2 cellular contexts compared by ENCODE assay signal in the genomic region with DNA sequence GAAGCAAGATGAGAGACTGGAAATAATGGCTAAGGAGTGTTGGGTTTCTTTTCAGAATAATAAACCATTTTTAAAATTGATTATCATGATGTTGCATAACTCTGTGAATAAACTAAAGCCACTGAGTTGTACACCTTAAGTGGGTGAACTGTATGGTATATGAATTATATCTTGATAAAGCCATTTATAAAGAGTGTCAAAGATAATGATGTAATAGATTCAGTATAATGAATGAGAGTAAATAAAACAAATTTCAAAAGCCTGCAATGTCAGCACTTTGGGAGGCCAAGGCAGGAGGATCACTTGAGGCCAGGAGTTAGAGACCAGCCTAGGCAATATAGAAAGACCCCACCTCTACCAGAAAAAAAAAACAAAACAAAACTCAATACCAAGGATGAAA.
TF ChIP-seq lines count a peak whose summit lies in the region.

No MANE protein-coding gene starts in this region.

TF ChIP-seq in HEK293, 187 proteins besides CTCF, POLR2A, EP300 and RAD21:
- TF ChIP-seq, protein P1, sequence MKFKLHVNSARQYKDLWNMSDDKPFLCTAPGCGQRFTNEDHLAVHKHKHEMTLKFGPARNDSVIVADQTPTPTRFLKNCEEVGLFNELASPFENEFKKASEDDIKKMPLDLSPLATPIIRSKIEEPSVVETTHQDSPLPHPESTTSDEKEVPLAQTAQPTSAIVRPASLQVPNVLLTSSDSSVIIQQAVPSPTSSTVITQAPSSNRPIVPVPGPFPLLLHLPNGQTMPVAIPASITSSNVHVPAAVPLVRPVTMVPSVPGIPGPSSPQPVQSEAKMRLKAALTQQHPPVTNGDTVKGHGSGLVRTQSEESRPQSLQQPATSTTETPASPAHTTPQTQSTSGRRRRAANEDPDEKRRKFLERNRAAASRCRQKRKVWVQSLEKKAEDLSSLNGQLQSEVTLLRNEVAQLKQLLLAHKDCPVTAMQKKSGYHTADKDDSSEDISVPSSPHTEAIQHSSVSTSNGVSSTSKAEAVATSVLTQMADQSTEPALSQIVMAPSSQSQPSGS (tag by site-specific recombination; IDR thresholded peaks at IDR 0.05; ENCODE audit: low read depth) = 0 out of 2 replicates have a peak, but pooled peaks have one; percentile 29
- no peak for TF ChIP-seq ZNF112 (tag by site-specific recombination; IDR thresholded peaks at IDR 0.05)
TF ChIP-seq in HEK293: peak in this region for 1.

TF ChIP-seq in K562, 482 proteins besides CTCF, POLR2A, EP300 and RAD21:
- TF ChIP-seq CEBPG (CRISPR knock-in tag; IDR thresholded peaks at IDR 0.05) (no peak), CEBPG (tag; conservative IDR thresholded peaks at IDR 0.05 in 1 of 2, IDR thresholded peaks at IDR 0.05 in 1 of 2) (peak; percentile 52 to 57; a peak in 3 of 4 replicates), ZC3H11A (IDR thresholded peaks at IDR 0.05; ENCODE audit: low read depth, low read length) (no peak), ZNF316 (IDR thresholded peaks at IDR 0.05) (peak; percentile 91), MECOM (CRISPR knock-in tag; IDR thresholded peaks at IDR 0.05) (no peak), ZNF444 (CRISPR knock-in tag; IDR thresholded peaks at IDR 0.05) (no peak), C11orf30 (IDR thresholded peaks at IDR 0.05; ENCODE audit: low read depth) (peak; percentile 56), TBP (optimal IDR thresholded peaks at IDR 0.05; ENCODE audit: low read depth, low read length) (no peak), MAFF (IDR thresholded peaks at IDR 0.05; ENCODE audit: low read length) (peak; percentile 55), KDM1A (IDR thresholded peaks at IDR 0.05) (no peak), MYNN (IDR thresholded peaks at IDR 0.05) (no peak), MYNN (CRISPR knock-in tag; IDR thresholded peaks at IDR 0.05) (no peak), ZNF668 (CRISPR knock-in tag; IDR thresholded peaks at IDR 0.05) (peak; percentile 26; the same call in 1 of the 2 replicates), TRIM24 (IDR thresholded peaks at IDR 0.05) (0 out of 4 replicates have a peak, but pooled peaks of 1 of the 2 experiments have one; percentile 11), MAFG (tag; conservative IDR thresholded peaks at IDR 0.05) (peak; percentile 55), GTF2E2 (tag; IDR thresholded peaks at IDR 0.05) (0 out of 2 replicates have a peak, but pooled peaks have one; percentile 8), CEBPB (tag; IDR thresholded peaks at IDR 0.05) (peak; percentile 43; the same call in 1 of the 2 replicates), MAFK (IDR thresholded peaks at IDR 0.05; ENCODE audit: low read length) (peak; percentile 54; the same call in 1 of the 2 replicates)
- TF ChIP-seq, protein P2, sequence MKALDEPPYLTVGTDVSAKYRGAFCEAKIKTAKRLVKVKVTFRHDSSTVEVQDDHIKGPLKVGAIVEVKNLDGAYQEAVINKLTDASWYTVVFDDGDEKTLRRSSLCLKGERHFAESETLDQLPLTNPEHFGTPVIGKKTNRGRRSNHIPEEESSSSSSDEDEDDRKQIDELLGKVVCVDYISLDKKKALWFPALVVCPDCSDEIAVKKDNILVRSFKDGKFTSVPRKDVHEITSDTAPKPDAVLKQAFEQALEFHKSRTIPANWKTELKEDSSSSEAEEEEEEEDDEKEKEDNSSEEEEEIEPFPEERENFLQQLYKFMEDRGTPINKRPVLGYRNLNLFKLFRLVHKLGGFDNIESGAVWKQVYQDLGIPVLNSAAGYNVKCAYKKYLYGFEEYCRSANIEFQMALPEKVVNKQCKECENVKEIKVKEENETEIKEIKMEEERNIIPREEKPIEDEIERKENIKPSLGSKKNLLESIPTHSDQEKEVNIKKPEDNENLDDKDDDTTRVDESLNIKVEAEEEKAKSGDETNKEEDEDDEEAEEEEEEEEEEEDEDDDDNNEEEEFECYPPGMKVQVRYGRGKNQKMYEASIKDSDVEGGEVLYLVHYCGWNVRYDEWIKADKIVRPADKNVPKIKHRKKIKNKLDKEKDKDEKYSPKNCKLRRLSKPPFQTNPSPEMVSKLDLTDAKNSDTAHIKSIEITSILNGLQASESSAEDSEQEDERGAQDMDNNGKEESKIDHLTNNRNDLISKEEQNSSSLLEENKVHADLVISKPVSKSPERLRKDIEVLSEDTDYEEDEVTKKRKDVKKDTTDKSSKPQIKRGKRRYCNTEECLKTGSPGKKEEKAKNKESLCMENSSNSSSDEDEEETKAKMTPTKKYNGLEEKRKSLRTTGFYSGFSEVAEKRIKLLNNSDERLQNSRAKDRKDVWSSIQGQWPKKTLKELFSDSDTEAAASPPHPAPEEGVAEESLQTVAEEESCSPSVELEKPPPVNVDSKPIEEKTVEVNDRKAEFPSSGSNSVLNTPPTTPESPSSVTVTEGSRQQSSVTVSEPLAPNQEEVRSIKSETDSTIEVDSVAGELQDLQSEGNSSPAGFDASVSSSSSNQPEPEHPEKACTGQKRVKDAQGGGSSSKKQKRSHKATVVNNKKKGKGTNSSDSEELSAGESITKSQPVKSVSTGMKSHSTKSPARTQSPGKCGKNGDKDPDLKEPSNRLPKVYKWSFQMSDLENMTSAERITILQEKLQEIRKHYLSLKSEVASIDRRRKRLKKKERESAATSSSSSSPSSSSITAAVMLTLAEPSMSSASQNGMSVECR (CRISPR knock-in tag; IDR thresholded peaks at IDR 0.05) = no peak
- TF ChIP-seq, protein P3, sequence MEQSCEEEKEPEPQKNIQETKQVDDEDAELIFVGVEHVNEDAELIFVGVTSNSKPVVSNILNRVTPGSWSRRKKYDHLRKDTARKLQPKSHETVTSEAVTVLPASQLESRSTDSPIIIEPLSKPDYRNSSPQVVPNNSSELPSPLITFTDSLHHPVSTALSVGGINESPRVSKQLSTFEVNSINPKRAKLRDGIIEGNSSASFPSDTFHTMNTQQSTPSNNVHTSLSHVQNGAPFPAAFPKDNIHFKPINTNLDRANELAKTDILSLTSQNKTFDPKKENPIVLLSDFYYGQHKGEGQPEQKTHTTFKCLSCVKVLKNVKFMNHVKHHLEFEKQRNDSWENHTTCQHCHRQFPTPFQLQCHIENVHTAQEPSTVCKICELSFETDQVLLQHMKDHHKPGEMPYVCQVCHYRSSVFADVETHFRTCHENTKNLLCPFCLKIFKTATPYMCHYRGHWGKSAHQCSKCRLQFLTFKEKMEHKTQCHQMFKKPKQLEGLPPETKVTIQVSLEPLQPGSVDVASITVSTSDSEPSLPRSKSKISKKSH (CRISPR knock-in tag; IDR thresholded peaks at IDR 0.05) = no peak
- TF ChIP-seq, protein P4, sequence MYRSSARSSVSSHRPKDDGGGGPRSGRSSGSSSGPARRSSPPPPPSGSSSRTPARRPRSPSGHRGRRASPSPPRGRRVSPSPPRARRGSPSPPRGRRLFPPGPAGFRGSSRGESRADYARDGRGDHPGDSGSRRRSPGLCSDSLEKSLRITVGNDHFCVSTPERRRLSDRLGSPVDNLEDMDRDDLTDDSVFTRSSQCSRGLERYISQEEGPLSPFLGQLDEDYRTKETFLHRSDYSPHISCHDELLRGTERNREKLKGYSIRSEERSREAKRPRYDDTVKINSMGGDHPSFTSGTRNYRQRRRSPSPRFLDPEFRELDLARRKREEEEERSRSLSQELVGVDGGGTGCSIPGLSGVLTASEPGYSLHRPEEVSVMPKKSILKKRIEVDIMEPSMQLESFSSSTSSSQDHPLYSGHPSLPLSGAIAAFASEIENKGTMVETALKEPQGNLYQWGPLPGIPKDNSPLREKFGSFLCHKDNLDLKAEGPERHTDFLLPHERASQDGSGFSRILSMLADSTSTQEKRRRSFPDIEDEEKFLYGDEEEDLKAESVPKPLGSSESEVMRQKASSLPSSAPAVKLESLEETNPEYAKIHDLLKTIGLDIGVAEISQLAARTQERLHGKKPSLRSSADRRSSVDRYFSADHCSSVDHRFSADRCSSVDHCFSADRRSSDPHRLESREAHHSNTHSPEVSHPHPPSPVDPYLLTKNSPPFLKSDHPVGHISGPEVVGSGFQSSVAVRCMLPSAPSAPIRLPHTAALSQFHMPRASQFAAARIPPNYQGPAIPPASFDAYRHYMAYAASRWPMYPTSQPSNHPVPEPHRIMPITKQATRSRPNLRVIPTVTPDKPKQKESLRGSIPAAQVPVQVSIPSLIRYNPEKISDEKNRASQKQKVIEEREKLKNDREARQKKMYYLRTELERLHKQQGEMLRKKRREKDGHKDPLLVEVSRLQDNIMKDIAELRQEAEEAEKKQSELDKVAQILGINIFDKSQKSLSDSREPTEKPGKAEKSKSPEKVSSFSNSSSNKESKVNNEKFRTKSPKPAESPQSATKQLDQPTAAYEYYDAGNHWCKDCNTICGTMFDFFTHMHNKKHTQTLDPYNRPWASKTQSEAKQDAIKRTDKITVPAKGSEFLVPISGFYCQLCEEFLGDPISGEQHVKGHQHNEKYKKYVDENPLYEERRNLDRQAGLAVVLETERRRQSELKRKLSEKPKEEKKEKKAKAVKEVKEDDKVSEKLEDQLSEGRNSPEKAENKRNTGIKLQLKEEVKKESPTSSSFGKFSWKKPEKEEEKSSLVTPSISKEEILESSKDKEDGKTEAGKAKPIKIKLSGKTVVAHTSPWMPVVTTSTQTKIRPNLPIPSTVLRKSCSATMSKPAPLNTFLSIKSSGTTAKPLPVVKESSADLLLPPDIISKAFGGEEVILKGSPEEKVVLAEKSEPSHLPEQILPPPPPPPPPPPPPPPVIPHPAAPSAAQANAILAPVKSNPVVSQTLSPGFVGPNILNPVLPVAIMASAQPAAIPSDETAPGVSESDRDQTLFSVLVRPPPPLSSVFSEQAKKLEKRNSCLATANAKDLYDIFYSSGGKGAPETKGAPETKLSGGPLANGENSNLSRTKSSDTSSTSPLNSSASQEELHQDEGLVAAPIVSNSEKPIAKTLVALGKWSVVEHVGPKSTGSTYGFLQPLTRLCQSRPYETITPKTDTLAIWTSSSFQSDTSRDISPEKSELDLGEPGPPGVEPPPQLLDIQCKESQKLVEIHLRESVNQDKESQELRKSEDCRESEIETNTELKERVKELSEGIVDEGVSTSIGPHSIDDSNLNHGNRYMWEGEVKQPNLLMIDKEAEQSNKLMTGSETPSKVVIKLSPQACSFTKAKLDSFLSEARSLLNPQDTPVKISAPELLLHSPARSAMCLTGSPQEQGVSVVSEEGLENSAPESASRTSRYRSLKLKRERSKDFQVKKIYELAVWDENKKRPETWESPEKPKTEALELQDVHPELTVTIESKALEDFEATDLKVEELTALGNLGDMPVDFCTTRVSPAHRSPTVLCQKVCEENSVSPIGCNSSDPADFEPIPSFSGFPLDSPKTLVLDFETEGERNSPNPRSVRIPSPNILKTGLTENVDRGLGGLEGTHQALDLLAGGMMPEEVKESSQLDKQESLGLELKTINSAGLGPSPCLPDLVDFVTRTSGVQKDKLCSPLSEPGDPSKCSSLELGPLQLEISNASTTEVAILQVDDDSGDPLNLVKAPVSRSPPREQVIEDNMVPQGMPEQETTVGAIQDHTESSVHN (IDR thresholded peaks at IDR 0.05; ENCODE audit: borderline replicate concordance in 1 of 2, low read depth in 1 of 2) = no peak
- TF ChIP-seq, protein P5, sequence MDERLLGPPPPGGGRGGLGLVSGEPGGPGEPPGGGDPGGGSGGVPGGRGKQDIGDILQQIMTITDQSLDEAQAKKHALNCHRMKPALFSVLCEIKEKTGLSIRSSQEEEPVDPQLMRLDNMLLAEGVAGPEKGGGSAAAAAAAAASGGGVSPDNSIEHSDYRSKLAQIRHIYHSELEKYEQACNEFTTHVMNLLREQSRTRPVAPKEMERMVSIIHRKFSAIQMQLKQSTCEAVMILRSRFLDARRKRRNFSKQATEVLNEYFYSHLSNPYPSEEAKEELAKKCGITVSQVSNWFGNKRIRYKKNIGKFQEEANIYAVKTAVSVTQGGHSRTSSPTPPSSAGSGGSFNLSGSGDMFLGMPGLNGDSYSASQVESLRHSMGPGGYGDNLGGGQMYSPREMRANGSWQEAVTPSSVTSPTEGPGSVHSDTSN (CRISPR knock-in tag; IDR thresholded peaks at IDR 0.05; ENCODE audit: low read depth) = no peak
- TF ChIP-seq, protein P5 (tag; conservative IDR thresholded peaks at IDR 0.05; ENCODE audit: low read depth) = no peak
- TF ChIP-seq, protein P6, sequence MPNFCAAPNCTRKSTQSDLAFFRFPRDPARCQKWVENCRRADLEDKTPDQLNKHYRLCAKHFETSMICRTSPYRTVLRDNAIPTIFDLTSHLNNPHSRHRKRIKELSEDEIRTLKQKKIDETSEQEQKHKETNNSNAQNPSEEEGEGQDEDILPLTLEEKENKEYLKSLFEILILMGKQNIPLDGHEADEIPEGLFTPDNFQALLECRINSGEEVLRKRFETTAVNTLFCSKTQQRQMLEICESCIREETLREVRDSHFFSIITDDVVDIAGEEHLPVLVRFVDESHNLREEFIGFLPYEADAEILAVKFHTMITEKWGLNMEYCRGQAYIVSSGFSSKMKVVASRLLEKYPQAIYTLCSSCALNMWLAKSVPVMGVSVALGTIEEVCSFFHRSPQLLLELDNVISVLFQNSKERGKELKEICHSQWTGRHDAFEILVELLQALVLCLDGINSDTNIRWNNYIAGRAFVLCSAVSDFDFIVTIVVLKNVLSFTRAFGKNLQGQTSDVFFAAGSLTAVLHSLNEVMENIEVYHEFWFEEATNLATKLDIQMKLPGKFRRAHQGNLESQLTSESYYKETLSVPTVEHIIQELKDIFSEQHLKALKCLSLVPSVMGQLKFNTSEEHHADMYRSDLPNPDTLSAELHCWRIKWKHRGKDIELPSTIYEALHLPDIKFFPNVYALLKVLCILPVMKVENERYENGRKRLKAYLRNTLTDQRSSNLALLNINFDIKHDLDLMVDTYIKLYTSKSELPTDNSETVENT (CRISPR knock-in tag; IDR thresholded peaks at IDR 0.05) = no peak
- TF ChIP-seq, protein P7, sequence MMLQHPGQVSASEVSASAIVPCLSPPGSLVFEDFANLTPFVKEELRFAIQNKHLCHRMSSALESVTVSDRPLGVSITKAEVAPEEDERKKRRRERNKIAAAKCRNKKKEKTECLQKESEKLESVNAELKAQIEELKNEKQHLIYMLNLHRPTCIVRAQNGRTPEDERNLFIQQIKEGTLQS (IDR thresholded peaks at IDR 0.05) = peak; percentile 43; the same call in 1 of the 2 replicates
- TF ChIP-seq, protein P7 (CRISPR knock-in tag; conservative IDR thresholded peaks at IDR 0.05) = no peak
TF ChIP-seq in K562: peak in this region for 11.
